10 cellular contexts compared by ENCODE assay signal in genomic region chr5:167699434-167699833, GRCh38.
DNase-seq lines count a peak whose midpoint lies in the region; ATAC-seq and TF ChIP-seq lines count a peak whose summit lies in the region.
"Had no signal": no experiment of that assay in that cellular context is flagged by ENCODE, and none has a peak within 500 bp of the region (broad histone marks: within the 10 kb centered on the region; RNA-seq: fewer than 3 reads in every experiment).

No MANE protein-coding gene starts in this region.

- H3K9me3 ChIP-seq in ascending aorta: no peaks in the 10 kb centered on the region

- H3K27me3 ChIP-seq in ascending aorta: no peaks in the 10 kb centered on the region

- DNase-seq in H4 (ENCODE audit: low spot score) (peak; percentile 97), RWPE1 (ENCODE audit: low spot score) (peak; percentile 96), foreskin fibroblast (peak; percentile 98), sciatic nerve (ENCODE audit: low spot score) (no peak), GM13977 (ENCODE audit: low spot score) (no peak), ascending aorta (ENCODE audit: low spot score in 2 of 2) (no peak), globus pallidus (ENCODE audit: low spot score) (no peak)
- DNase-seq: activated CD4-positive, alpha-beta T cell treated with anti-CD3 and anti-CD28 coated beads, Interleukin-2, amount 50 U/mL, for 4 hours; NCI-H1417 treated with DMSO at 0.1 percent for 48 hours had no signal

- intact Hi-C loops in sciatic nerve (cut with DNase I) (no loop called here), ascending aorta (cut with DNase I) (no loop called here)

- in situ Hi-C loops in GM13977 (cut with MboI; ENCODE audit: low pct_unique_long_range_greater_than_20kb, low sequenced_read_pairs, unreplicated experiment): no loop called here

- TF ChIP-seq CTCF in RWPE1 (conservative IDR thresholded peaks at IDR 0.05; ENCODE audit: low read depth) (no peak), foreskin fibroblast (IDR thresholded peaks at IDR 0.05; ENCODE audit: low read depth, low read length) (no peak), GM13977 (IDR thresholded peaks at IDR 0.05; ENCODE audit: extremely low read depth, insufficient read depth, missing control alignments) (no peak), ascending aorta (IDR thresholded peaks at IDR 0.05) (no peak)

- POLR2A ChIA-PET in RWPE1 (lab: Yijun Ruan, JAX; ENCODE audit: low non-redundant PET): no interaction called here

- no peaks in the 10 kb centered on the region for H3K4me1 ChIP-seq in ascending aorta

- H3K4me3 ChIP-seq in foreskin fibroblast (ENCODE audit: low read depth in 1 of 2, low read length in 2 of 2): no peak overlapping the region
- H3K4me3 ChIP-seq in ascending aorta: no peak overlapping the region

- H3K36me3 ChIP-seq in ascending aorta: no peaks in the 10 kb centered on the region

- CTCF ChIA-PET in RWPE1 (lab: Yijun Ruan, JAX): interaction anchor here (0.8 to 1.3 kb wide), 3 partner anchors 23 to 348 kb away, joined by 3 to 4 read pairs (median 3); no protein-coding TSS in a partner anchor

- peak overlapping the region; percentile 99 for H3K27ac ChIP-seq in RWPE1
- no peak overlapping the region for H3K27ac ChIP-seq in ascending aorta

- ATAC-seq in sciatic nerve: peak; percentile 63
- ATAC-seq in GM19463 (IDR thresholded peaks at IDR 0.05; ENCODE audit: unreplicated experiment): no peak

Comparison
In these comparisons a context has a peak if more than half of its experiments do, and no peak if none do; other contexts are left out.
1. DNase-seq: peak in H4 (single experiment), RWPE1 (single experiment) and foreskin fibroblast (2 of 2); none in sciatic nerve (single experiment), GM13977 (single experiment), ascending aorta (0 of 2) and globus pallidus (single experiment).